ENCODE assay signal across 8 cellular contexts in genomic region chr2:9844581-9844980, GRCh38. TPM values are rescaled to one million over a fixed set of nuclear protein-coding genes. Genes with fewer than 3 reads are reported as not detected.
A peak's percentile ranks its signal among the peaks of the same experiment; 100 is the strongest.
DNase-seq lines count a peak whose midpoint lies in the region; ATAC-seq, FAIRE-seq and TF ChIP-seq lines count a peak whose summit lies in the region.

No MANE protein-coding gene starts in this region.

- H3K79me2 ChIP-seq in astrocyte (ENCODE audit: insufficient read depth, low read length) = peaks cover 42% of the 10 kb centered on the region

- no peak for FAIRE-seq in astrocyte (lab: Jason Lieb, UNC)

- no peak overlapping the region for H2AFZ ChIP-seq in astrocyte (ENCODE audit: low read depth, low read length)

- H3K4me1 ChIP-seq in astrocyte (ENCODE audit: insufficient read depth, low read length) (peaks cover 28% of the 10 kb centered on the region), mononuclear cell (ENCODE audit: insufficient read depth, low read length) (peaks cover 39% of the 10 kb centered on the region)

- H3K4me3 Mint-ChIP-seq in IgD-negative memory B cell (peak overlapping the region; percentile 92 to 98 (median 96)), astrocyte (ENCODE audit: unreplicated experiment) (peak overlapping the region; percentile 94)

- no peaks in the 10 kb centered on the region for H3K27me3 ChIP-seq in astrocyte (ENCODE audit: insufficient read depth, low read length)
- no peaks in the 10 kb centered on the region for H3K27me3 ChIP-seq in mononuclear cell (ENCODE audit: insufficient read depth, low read length)

- no peak for ATAC-seq in GM19463 (IDR thresholded peaks at IDR 0.05; ENCODE audit: unreplicated experiment)

- peak overlapping the region; percentile 94 for H3K4me3 ChIP-seq in astrocyte (ENCODE audit: insufficient read depth, low read depth, low read length)
- H3K4me3 ChIP-seq in mononuclear cell (ENCODE audit: low read length) = peak overlapping the region; percentile 78

- no peak for TF ChIP-seq CTCF in astrocyte (IDR thresholded peaks at IDR 0.05; ENCODE audit: insufficient read depth, low read depth, low read length)

- H3K36me3 Mint-ChIP-seq in IgD-negative memory B cell = peaks cover 2% of the 10 kb centered on the region
- H3K36me3 Mint-ChIP-seq in astrocyte (ENCODE audit: low read depth, unreplicated experiment) = peaks cover 5% of the 10 kb centered on the region

- DNase-seq in NCI-H510A treated with DMSO at 0.1 percent for 48 hours (lab: John Stamatoyannopoulos, UW) (peak; percentile 24), NCI-H510A (lab: John Stamatoyannopoulos, UW) (no peak), astrocyte (ENCODE audit: low read depth) (peak; percentile 39), SKM-1 (lab: John Stamatoyannopoulos, UW; ENCODE audit: unreplicated experiment) (no peak), UCSD-AML1 (lab: John Stamatoyannopoulos, UW; ENCODE audit: unreplicated experiment) (no peak)

- peak overlapping the region; percentile 91 for H3K9ac ChIP-seq in astrocyte (ENCODE audit: low read length)

- H3K9me3 ChIP-seq in astrocyte (ENCODE audit: insufficient read depth, low read depth, low read length) (no peaks in the 10 kb centered on the region), mononuclear cell (ENCODE audit: low read depth, low read length) (no peaks in the 10 kb centered on the region)

- peak overlapping the region; percentile 97 for H3K4me2 ChIP-seq in astrocyte (ENCODE audit: low read length)

- H3K27ac Mint-ChIP-seq in IgD-negative memory B cell (peak overlapping the region; percentile 67 to 97 (median 87)), astrocyte (ENCODE audit: unreplicated experiment) (no peak overlapping the region)

- no peak overlapping the region for H3K27ac ChIP-seq in astrocyte (ENCODE audit: low read depth, low read length)

- H3K36me3 ChIP-seq in astrocyte (ENCODE audit: insufficient read depth, low read length) = peaks cover 11% of the 10 kb centered on the region

- H3K4me1 Mint-ChIP-seq in IgD-negative memory B cell = peaks cover 19 to 27% (median 26%) of the 10 kb centered on the region in 3 donors
- H3K4me1 Mint-ChIP-seq in astrocyte (ENCODE audit: low read depth, unreplicated experiment) = peaks cover 11% of the 10 kb centered on the region

- peaks cover 25% of the 10 kb centered on the region for H4K20me1 ChIP-seq in astrocyte (ENCODE audit: insufficient read depth, low read length)

- H3K9me3 Mint-ChIP-seq in IgD-negative memory B cell (no peaks in the 10 kb centered on the region), astrocyte (ENCODE audit: unreplicated experiment) (no peaks in the 10 kb centered on the region)

- H3K27me3 Mint-ChIP-seq in IgD-negative memory B cell = no peaks in the 10 kb centered on the region
- no peaks in the 10 kb centered on the region for H3K27me3 Mint-ChIP-seq in astrocyte (ENCODE audit: low read depth, unreplicated experiment)

RNA-seq across cellular contexts. Expression of gene TAF1B, which starts 1.3 kb away (rescaled TPM):
- polyA plus RNA-seq in IgD-negative memory B cell = 15.7 TPM
- total RNA-seq in astrocyte = 14.5 and 15.7 TPM in 2 replicates
- 13.7 TPM for total RNA-seq in mononuclear cell

Comparison
In these comparisons a context has a peak if more than half of its experiments do, and no peak if none do; other contexts are left out.
1. DNase-seq: peak in NCI-H510A treated with DMSO at 0.1 percent for 48 hours (single experiment) and astrocyte (single experiment); none in NCI-H510A (single experiment), SKM-1 (single experiment) and UCSD-AML1 (single experiment).